In genomic region chr9:69370430-69370829, GRCh38 we compare ENCODE assay signal across 24 cellular contexts. TPM values are rescaled to one million over a fixed set of nuclear protein-coding genes. Genes with fewer than 3 reads are reported as not detected.
A peak's percentile ranks its signal among the peaks of the same experiment; 100 is the strongest.
DNase-seq lines count a peak whose midpoint lies in the region; ATAC-seq and TF ChIP-seq lines count a peak whose summit lies in the region.
"Had no signal": no experiment of that assay in that cellular context is flagged by ENCODE, and none has a peak within 500 bp of the region (broad histone marks: within the 10 kb centered on the region; RNA-seq: fewer than 3 reads in every experiment).

No MANE protein-coding gene starts in this region.

- no peak for ATAC-seq in stimulated activated memory B cell treated with anti-CD40 and anti-IgM and Interleukin-4, amounts not matched to agents 10 μg/mL and 1 μg/mL and 100 μg/mL, for 72 hours
- ATAC-seq in GM21786 (IDR thresholded peaks at IDR 0.05; ENCODE audit: unreplicated experiment) = no peak
- ATAC-seq: GM12878; left lobe of liver; natural killer cell treated with Interleukin-12 subunit alpha and Interleukin-12 subunit beta and Interleukin-15 and Interleukin-18, amount 100 ng/mL, for 72 hours had no signal

- no peak overlapping the region for H3K4me3 Mint-ChIP-seq in stimulated activated memory B cell treated with anti-CD40 and anti-IgM and Interleukin-4, amounts not matched to agents 10 μg/mL and 1 μg/mL and 100 μg/mL, for 72 hours
- H3K4me3 Mint-ChIP-seq: activated T-cell treated with anti-CD3 and anti-CD28 coated beads, Interleukin-2, amount 50 U/mL, for 24 hours; CD4-positive, CD25-positive, alpha-beta regulatory T cell; natural killer cell treated with Interleukin-12 subunit alpha and Interleukin-12 subunit beta and Interleukin-15 and Interleukin-18, amount 100 ng/mL, for 72 hours had no signal

- peaks cover 5% of the 10 kb centered on the region for H3K9me3 Mint-ChIP-seq in stimulated activated memory B cell treated with anti-CD40 and anti-IgM and Interleukin-4, amounts not matched to agents 10 μg/mL and 1 μg/mL and 100 μg/mL, for 72 hours
- H3K9me3 Mint-ChIP-seq: activated T-cell treated with anti-CD3 and anti-CD28 coated beads, Interleukin-2, amount 50 U/mL, for 24 hours had no signal

- TF ChIP-seq CTCF in astrocyte of the cerebellum (IDR thresholded peaks at IDR 0.05; ENCODE audit: low read depth, low read length, missing control alignments) = no peak
- TF ChIP-seq CTCF in fibroblast of the aortic adventitia (IDR thresholded peaks at IDR 0.05; ENCODE audit: insufficient read depth, low read length) = no peak

- no peaks in the 10 kb centered on the region for H3K4me1 Mint-ChIP-seq in stimulated activated memory B cell treated with anti-CD40 and anti-IgM and Interleukin-4, amounts not matched to agents 10 μg/mL and 1 μg/mL and 100 μg/mL, for 72 hours
- H3K4me1 Mint-ChIP-seq: CD4-positive, CD25-positive, alpha-beta regulatory T cell had no signal

- no peak overlapping the region for H3K27ac Mint-ChIP-seq in stimulated activated memory B cell treated with anti-CD40 and anti-IgM and Interleukin-4, amounts not matched to agents 10 μg/mL and 1 μg/mL and 100 μg/mL, for 72 hours
- H3K27ac Mint-ChIP-seq: activated T-cell treated with anti-CD3 and anti-CD28 coated beads, Interleukin-2, amount 50 U/mL, for 24 hours; CD4-positive, CD25-positive, alpha-beta regulatory T cell; natural killer cell treated with Interleukin-12 subunit alpha and Interleukin-12 subunit beta and Interleukin-15 and Interleukin-18, amount 100 ng/mL, for 72 hours had no signal

- H3K36me3 Mint-ChIP-seq in stimulated activated memory B cell treated with anti-CD40 and anti-IgM and Interleukin-4, amounts not matched to agents 10 μg/mL and 1 μg/mL and 100 μg/mL, for 72 hours = no peaks in the 10 kb centered on the region
- H3K36me3 Mint-ChIP-seq: CD4-positive, CD25-positive, alpha-beta regulatory T cell had no signal

- no peak overlapping the region for H3K4me3 ChIP-seq in astrocyte of the cerebellum (ENCODE audit: low read depth, low read length)
- H3K4me3 ChIP-seq in fibroblast of the aortic adventitia (ENCODE audit: low read depth, low read length) = no peak overlapping the region
- H3K4me3 ChIP-seq: adrenal gland, GM12878, MG63 had no signal

- in situ Hi-C loops in astrocyte of the cerebellum (cut with HindIII; ENCODE audit: low sequenced_read_pairs) = no loop called here

- DNase-seq in HT1080 (ENCODE audit: low read depth) = peak; percentile 19
- peak; percentile 4 for DNase-seq in astrocyte of the cerebellum (ENCODE audit: low read depth)
- peak; percentile 54 for DNase-seq in fibroblast of the aortic adventitia (ENCODE audit: low read depth)
- peak; percentile 97 for DNase-seq in renal cortical epithelial cell (ENCODE audit: low read depth)
- DNase-seq in activated CD4-positive, alpha-beta T cell treated with anti-CD3 and anti-CD28 coated beads, Interleukin-2, amount 50 U/mL, for 1 hour = no peak
- no peak for DNase-seq in SIG-M5 (lab: John Stamatoyannopoulos, UW)
- DNase-seq: activated CD4-positive, CD25-positive, alpha-beta regulatory T cell treated with anti-CD3 and anti-CD28 coated beads, Interleukin-2, amount 50 U/mL, for 72 hours; activated naive CD4-positive, alpha-beta T cell; activated T-cell treated with anti-CD3 and anti-CD28 coated beads, Interleukin-2, amount 50 U/mL, for 24 hours; adrenal gland; CD4-positive, CD25-positive, alpha-beta regulatory T cell; cerebellar nuclear complex; DMS79; HCEC 1CT; MG63; NCI-H146; NCI-H524; stimulated activated naive CD4-positive, alpha-beta T cell treated with Interleukin-2 at 50 U/mL for 16 hours; SW 1271 had no signal

- no peaks in the 10 kb centered on the region for H3K27me3 Mint-ChIP-seq in stimulated activated memory B cell treated with anti-CD40 and anti-IgM and Interleukin-4, amounts not matched to agents 10 μg/mL and 1 μg/mL and 100 μg/mL, for 72 hours

RNA-seq across cellular contexts. Expression of gene ENTREP1, which starts 45.4 kb away (rescaled TPM):
- total RNA-seq in HT1080 (2014; rRNA removed; shearing (Covaris generic)) = 0.43 and 0.51 TPM in 2 replicates
- 1.2 and 1.3 TPM in 2 replicates for polyA plus RNA-seq in HT1080 (2015; cell fraction: cytosol; rRNA removed)
- polyA plus RNA-seq in HT1080 (2015; cell fraction: nucleus; rRNA removed) = 5.0 and 6.8 TPM in 2 replicates
- total RNA-seq in fibroblast of the aortic adventitia (ENCODE audit: low replicate concordance) = 0.18 and 0.41 TPM in 2 replicates
- 1.0 and 2.4 TPM in 2 replicates for total RNA-seq in renal cortical epithelial cell
- total RNA-seq: CD4-positive, CD25-positive, alpha-beta regulatory T cell; GM12878; natural killer cell treated with Interleukin-12 subunit alpha and Interleukin-12 subunit beta and Interleukin-15 and Interleukin-18, amount 100 ng/mL, for 72 hours had no signal
- polyA plus RNA-seq: CD4-positive, CD25-positive, alpha-beta regulatory T cell; GM12878 had no signal

Comparison
In these comparisons a context has a peak if more than half of its experiments do, and no peak if none do; other contexts are left out.
1. DNase-seq: peak in HT1080 (single experiment), astrocyte of the cerebellum (single experiment), fibroblast of the aortic adventitia (single experiment) and renal cortical epithelial cell (single experiment); none in activated CD4-positive, alpha-beta T cell treated with anti-CD3 and anti-CD28 coated beads, Interleukin-2, amount 50 U/mL, for 1 hour (single experiment) and SIG-M5 (single experiment).